In the genomic region with DNA sequence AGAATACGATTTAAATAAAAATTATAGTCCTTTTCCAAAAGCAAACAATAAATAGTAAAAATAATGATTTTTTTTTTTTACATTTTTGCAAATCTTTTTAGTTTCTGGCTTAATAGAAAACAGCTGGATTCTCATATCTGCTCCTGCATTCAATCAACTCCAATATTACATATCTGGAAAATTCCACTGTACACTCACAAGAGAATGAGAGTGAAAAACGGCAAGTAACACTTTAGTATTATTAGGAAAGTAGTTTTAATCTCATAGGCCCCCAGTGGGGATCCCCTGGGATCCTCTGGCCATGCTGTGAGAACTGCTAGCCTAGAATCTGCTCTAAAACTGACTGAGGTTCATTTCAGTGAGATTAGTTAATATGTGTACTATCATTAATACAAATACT, we compare ENCODE assay signal across 26 cellular contexts.
DNase-seq lines count a peak whose midpoint lies in the region; ATAC-seq and TF ChIP-seq lines count a peak whose summit lies in the region.
"Had no signal": no experiment of that assay in that cellular context is flagged by ENCODE, and none has a peak within 500 bp of the region (broad histone marks: within the 10 kb centered on the region; RNA-seq: fewer than 3 reads in every experiment).

No MANE protein-coding gene starts in this region.

- intact Hi-C loops in Right ventricle myocardium superior (cut with DNase I) (no loop called here), cardiac septum (cut with DNase I) (no loop called here), heart left ventricle (cut with DNase I) (no loop called here)

- no peaks in the 10 kb centered on the region for H3K27me3 ChIP-seq in heart left ventricle
- H3K27me3 ChIP-seq: BLaER1 treated with 17β-estradiol and CSF1 and Interleukin-3, amounts not matched to agents 10 nM and 100 nM had no signal

- no peak for TF ChIP-seq POLR2A in heart left ventricle (IDR thresholded peaks at IDR 0.05)

- in situ Hi-C loops in GM13976 (cut with MboI; ENCODE audit: low sequenced_read_pairs, unreplicated experiment): no loop called here

- 53 to 71% (median 68%) methylated on average over 2 of the region's 2 CpGs for WGBS in heart left ventricle, 4 donors

- peak; percentile 46 for ATAC-seq in Right ventricle myocardium superior (ENCODE audit: poor library complexity)
- no peak for ATAC-seq in heart left ventricle
- ATAC-seq: PC-3 had no signal

- no peak overlapping the region for H3K4me3 ChIP-seq in heart left ventricle
- H3K4me3 ChIP-seq: BLaER1 treated with 17β-estradiol and CSF1 and Interleukin-3, amounts not matched to agents 10 nM and 100 nM had no signal

- no peak for TF ChIP-seq CTCF in heart left ventricle (IDR thresholded peaks at IDR 0.05)
- no peak for TF ChIP-seq CTCF in GM13976 (IDR thresholded peaks at IDR 0.05; ENCODE audit: borderline replicate concordance, control extremely low read depth, extremely low read depth, insufficient read depth, missing control alignments)

- no peak overlapping the region for H3K27ac ChIP-seq in heart left ventricle
- H3K27ac ChIP-seq: BLaER1 treated with 17β-estradiol and CSF1 and Interleukin-3, amounts not matched to agents 10 nM and 100 nM; HL-60 had no signal

- peaks cover 0 to 3% (median 0%) of the 10 kb centered on the region in 12 donors for H3K9me3 ChIP-seq in heart left ventricle
- H3K9me3 ChIP-seq: BLaER1 treated with 17β-estradiol and CSF1 and Interleukin-3, amounts not matched to agents 10 nM and 100 nM; Caco-2 had no signal

- H3K4me1 ChIP-seq in heart left ventricle: no peaks in the 10 kb centered on the region
- H3K4me1 ChIP-seq: Caco-2 had no signal

- H3K36me3 ChIP-seq in heart left ventricle: no peaks in the 10 kb centered on the region
- H3K36me3 ChIP-seq: BLaER1 treated with 17β-estradiol and CSF1 and Interleukin-3, amounts not matched to agents 10 nM and 100 nM had no signal

- DNase-seq in Right ventricle myocardium superior (peak; percentile 52), cardiac septum (ENCODE audit: low spot score) (no peak), dedifferentiated amniotic fluid mesenchymal stem cell (ENCODE audit: extremely low spot score) (peak; percentile 22), heart left ventricle (peak in 3 of 5 donors; percentile 19 to 27 (median 21)), SK-N-DZ (ENCODE audit: low spot score) (no peak), iPS-NIHi7 (ENCODE audit: extremely low spot score) (no peak), GM13976 (ENCODE audit: low spot score) (no peak), HuH-7 (ENCODE audit: low spot score) (no peak)
- DNase-seq: 8988T; Caco-2; CD4-positive, alpha-beta memory T cell; DMS 273 treated with DMSO at 0.1 percent for 48 hours; DMS79 treated with DMSO at 0.1 percent for 48 hours; H7; HFFc6; KG1; NCI-H1105 treated with DMSO at 0.1 percent for 48 hours; NCI-H2081 treated with DMSO at 0.1 percent for 48 hours; NCI-H2171 treated with DMSO at 0.1 percent for 48 hours; NCI-H524 treated with DMSO at 0.1 percent for 48 hours; NCI-H82; PC-3; RPMI8226; SIG-M5 had no signal

Comparison
In these comparisons a context has a peak if more than half of its experiments do, and no peak if none do; other contexts are left out.
1. DNase-seq: peak in Right ventricle myocardium superior (single experiment), dedifferentiated amniotic fluid mesenchymal stem cell (single experiment) and heart left ventricle (3 of 5); none in cardiac septum (single experiment), SK-N-DZ (single experiment), iPS-NIHi7 (single experiment), GM13976 (single experiment) and HuH-7 (single experiment).